14 cellular contexts compared by ENCODE assay signal in genomic region chr1:25167269-25168192, GRCh38.
A peak's percentile ranks its signal among the peaks of the same experiment; 100 is the strongest.
DNase-seq lines count a peak whose midpoint lies in the region; ATAC-seq and FAIRE-seq lines count a peak whose summit lies in the region.
"Had no signal": no experiment of that assay in that cellular context is flagged by ENCODE, and none has a peak within 500 bp of the region (broad histone marks: within the 10 kb centered on the region; RNA-seq: fewer than 3 reads in every experiment).

No MANE protein-coding gene starts in this region.

- H3K27ac Mint-ChIP-seq in activated CD8-positive, alpha-beta T cell treated with anti-CD3 and anti-CD28 coated beads, Interleukin-2, amount 10 ng/mL, durations not matched to agents 7 days and 5 days, result no peak overlapping the region

- peaks cover 14% of the 10 kb centered on the region for H3K27me3 Mint-ChIP-seq in activated CD8-positive, alpha-beta T cell treated with anti-CD3 and anti-CD28 coated beads, Interleukin-2, amount 10 ng/mL, durations not matched to agents 7 days and 5 days (ENCODE audit: low read depth)

- FAIRE-seq in urothelium cell line (lab: Jason Lieb, UNC), result no peak

- H3K4me1 Mint-ChIP-seq in activated CD8-positive, alpha-beta T cell treated with anti-CD3 and anti-CD28 coated beads, Interleukin-2, amount 10 ng/mL, durations not matched to agents 7 days and 5 days (ENCODE audit: low read depth), result no peaks in the 10 kb centered on the region

- ATAC-seq in left colon (peak; percentile 51), HG03442 (IDR thresholded peaks at IDR 0.05; ENCODE audit: unreplicated experiment) (no peak)
- no peak for ATAC-seq in activated CD8-positive, alpha-beta T cell treated with anti-CD3 and anti-CD28 coated beads, Interleukin-2, amount 10 ng/mL, durations not matched to agents 7 days and 5 days

- CTCF ChIA-PET in activated CD8-positive, alpha-beta T cell treated with anti-CD3 and anti-CD28 coated beads, Interleukin-2, amount 10 ng/mL, durations not matched to agents 7 days and 5 days (lab: Charles Lee), result no interaction called here

- peak; percentile 2 for DNase-seq in activated CD4-positive, alpha-beta T cell treated with anti-CD3 and anti-CD28 coated beads, Interleukin-2, amount 50 U/mL, for 1 hour
- no peak for DNase-seq in activated CD4-positive, alpha-beta T cell treated with anti-CD3 and anti-CD28 coated beads, Interleukin-2, amount 50 U/mL, for 48 hours
- DNase-seq in astrocyte of the hippocampus (ENCODE audit: low read depth, low spot score) (peak; percentile 19), left colon (peak; percentile 30 to 40), urothelium cell line (ENCODE audit: low spot score) (peak; percentile 84)
- no peak for DNase-seq in stimulated activated CD4-positive, alpha-beta T cell treated with anti-CD3 and anti-CD28 coated beads, Interleukin-15, amount 100 ng/mL, for 24 hours
- no peak for DNase-seq in activated CD8-positive, alpha-beta T cell treated with anti-CD3 and anti-CD28 coated beads, Interleukin-2, amount 10 ng/mL, durations not matched to agents 7 days and 5 days
- DNase-seq: activated T-cell treated with anti-CD3 and anti-CD28 coated beads, Interleukin-2, amount 50 U/mL, for 48 hours; DMS79; MG63; NCI-H510A; SIG-M5; tibial artery had no signal

- no peak overlapping the region for H3K4me3 Mint-ChIP-seq in activated CD8-positive, alpha-beta T cell treated with anti-CD3 and anti-CD28 coated beads, Interleukin-2, amount 10 ng/mL, durations not matched to agents 7 days and 5 days

- H3K36me3 Mint-ChIP-seq in activated CD8-positive, alpha-beta T cell treated with anti-CD3 and anti-CD28 coated beads, Interleukin-2, amount 10 ng/mL, durations not matched to agents 7 days and 5 days (ENCODE audit: low read depth), result no peaks in the 10 kb centered on the region

- POLR2A ChIA-PET in activated CD8-positive, alpha-beta T cell treated with anti-CD3 and anti-CD28 coated beads, Interleukin-2, amount 10 ng/mL, durations not matched to agents 7 days and 5 days (lab: Charles Lee), result no interaction called here

- no peaks in the 10 kb centered on the region for H3K9me3 Mint-ChIP-seq in activated CD8-positive, alpha-beta T cell treated with anti-CD3 and anti-CD28 coated beads, Interleukin-2, amount 10 ng/mL, durations not matched to agents 7 days and 5 days (ENCODE audit: insufficient read depth)

- intact Hi-C loops in left colon (cut with DNase I, micrococcal nuclease), result no loop called here

Comparison
In these comparisons a context has a peak if more than half of its experiments do, and no peak if none do; other contexts are left out.
1. DNase-seq: peak in activated CD4-positive, alpha-beta T cell treated with anti-CD3 and anti-CD28 coated beads, Interleukin-2, amount 50 U/mL, for 1 hour (single experiment), astrocyte of the hippocampus (single experiment), left colon (2 of 2) and urothelium cell line (single experiment); none in activated CD4-positive, alpha-beta T cell treated with anti-CD3 and anti-CD28 coated beads, Interleukin-2, amount 50 U/mL, for 48 hours (0 of 2), stimulated activated CD4-positive, alpha-beta T cell treated with anti-CD3 and anti-CD28 coated beads, Interleukin-15, amount 100 ng/mL, for 24 hours (single experiment) and activated CD8-positive, alpha-beta T cell treated with anti-CD3 and anti-CD28 coated beads, Interleukin-2, amount 10 ng/mL, durations not matched to agents 7 days and 5 days (single experiment).